Comparison of ENCODE assay signal across 16 cellular contexts in the genomic region with DNA sequence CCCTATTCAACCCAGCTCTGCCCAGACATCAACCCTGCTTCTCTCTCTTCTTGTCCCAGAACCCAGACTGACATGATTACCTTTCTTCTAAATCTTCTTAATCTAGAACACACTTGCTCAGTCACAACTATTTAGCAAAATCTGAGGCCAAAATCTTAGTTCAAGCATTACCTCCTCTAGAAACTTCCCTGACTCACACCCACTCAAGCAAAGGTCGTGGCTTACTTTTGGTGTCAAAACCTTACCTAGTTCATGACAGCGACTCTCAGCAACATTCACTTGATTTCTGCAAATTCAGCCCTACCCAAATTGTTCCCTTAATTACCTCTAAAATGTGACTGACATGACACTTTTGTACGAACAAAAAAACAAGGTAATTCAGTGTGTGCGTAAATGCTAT.
A peak's percentile ranks its signal among the peaks of the same experiment; 100 is the strongest.
DNase-seq lines count a peak whose midpoint lies in the region; ATAC-seq and TF ChIP-seq lines count a peak whose summit lies in the region.
"Had no signal": no experiment of that assay in that cellular context is flagged by ENCODE, and none has a peak within 500 bp of the region (broad histone marks: within the 10 kb centered on the region; RNA-seq: fewer than 3 reads in every experiment).

No MANE protein-coding gene starts in this region.

- H3K9me3 Mint-ChIP-seq in endodermal cell (no peaks in the 10 kb centered on the region), nephron progenitor cell (no peaks in the 10 kb centered on the region)

- H3F3A ChIP-seq in PC-9 (ENCODE audit: insufficient read depth, low read depth) (peaks cover 25% of the 10 kb centered on the region; the same call in 1 of the 2 replicates), MM.1S (ENCODE audit: insufficient read depth, low read length) (no peaks in the 10 kb centered on the region)

- no peak for DNase-seq in PC-9
- DNase-seq in endodermal cell, result no peak
- no peak for DNase-seq in nephron progenitor cell
- no peak for DNase-seq in MM.1S
- DNase-seq in H4 (ENCODE audit: low spot score), result no peak
- DNase-seq in globus pallidus (ENCODE audit: low spot score), result no peak
- DNase-seq: activated naive CD8-positive, alpha-beta T cell treated with anti-CD3 and anti-CD28 coated beads, Interleukin-2, amount 50 U/mL, for 24 hours; NCI-H1105 treated with DMSO at 0.1 percent for 48 hours; stimulated activated CD4-positive, alpha-beta T cell treated with anti-CD3 and anti-CD28 coated beads, Interleukin-4, amount 100 ng/mL, for 24 hours had no signal

- H3K27me3 ChIP-seq in PC-9 (ENCODE audit: insufficient read depth, low read depth) (no peaks in the 10 kb centered on the region), endodermal cell (ENCODE audit: control insufficient read depth, insufficient read depth, low read length, poor library complexity, severe bottlenecking) (no peaks in the 10 kb centered on the region), subcutaneous abdominal adipose tissue (ENCODE audit: control insufficient read depth in 5 of 5, insufficient read depth in 4 of 5, low read length in 5 of 5) (no peaks in the 10 kb centered on the region), MM.1S (replicated peaks; ENCODE audit: insufficient read depth, low read length) (no peaks in the 10 kb centered on the region)
- H3K27me3 ChIP-seq: BLaER1, neutrophil had no signal

- POLR2A ChIA-PET in PC-9 (lab: Charles Lee; ENCODE audit: unreplicated experiment), result no interaction called here

- peaks cover 4% of the 10 kb centered on the region; the same call in 1 of the 2 replicates for H3K9me3 ChIP-seq in PC-9 (ENCODE audit: insufficient read depth, low read depth)
- no peaks in the 10 kb centered on the region for H3K9me3 ChIP-seq in endodermal cell (ENCODE audit: control insufficient read depth, low read length)
- H3K9me3 ChIP-seq in subcutaneous abdominal adipose tissue (ENCODE audit: control insufficient read depth in 5 of 5, low read length in 5 of 5), result no peaks in the 10 kb centered on the region
- no peaks in the 10 kb centered on the region for H3K9me3 ChIP-seq in MM.1S (replicated peaks; ENCODE audit: insufficient read depth, low read length)
- H3K9me3 ChIP-seq: BLaER1, neutrophil had no signal

- ATAC-seq in HG03135 (IDR thresholded peaks at IDR 0.05; ENCODE audit: unreplicated experiment), result no peak
- ATAC-seq: activated CD4-positive, CD25-positive, alpha-beta regulatory T cell treated with anti-CD3 and anti-CD28 coated beads, Interleukin-2, amount 50 U/mL, for 24 hours; activated naive CD8-positive, alpha-beta T cell treated with anti-CD3 and anti-CD28 coated beads, Interleukin-2, amount 50 U/mL, for 24 hours; activated T-helper 17 cell treated with anti-CD3 and anti-CD28 coated beads, Interleukin-2, amount 50 U/mL, for 72 hours had no signal

- no peak for TF ChIP-seq CTCF in PC-9 (conservative IDR thresholded peaks at IDR 0.05)
- no peak for TF ChIP-seq CTCF in endodermal cell (conservative IDR thresholded peaks at IDR 0.05)
- no peak for TF ChIP-seq CTCF in nephron progenitor cell (IDR thresholded peaks at IDR 0.05)
- no peak for TF ChIP-seq CTCF in MM.1S (IDR thresholded peaks at IDR 0.05; ENCODE audit: low read length)

- H3K27me3 Mint-ChIP-seq in endodermal cell (ENCODE audit: insufficient read depth) (peaks cover 5% of the 10 kb centered on the region), nephron progenitor cell (ENCODE audit: low read depth, poor library complexity) (peaks cover 7% of the 10 kb centered on the region)
- H3K27me3 Mint-ChIP-seq: activated naive CD8-positive, alpha-beta T cell treated with anti-CD3 and anti-CD28 coated beads, Interleukin-2, amount 50 U/mL, for 24 hours had no signal

- CTCF ChIA-PET in PC-9 (lab: Charles Lee), result no interaction called here

- TSS peak; percentile 85 for BruUV-seq in PC-9 (replicated peaks; lab: Mats Ljungman, UMichigan)

- H3K4me3 Mint-ChIP-seq in endodermal cell (no peak overlapping the region), nephron progenitor cell (no peak overlapping the region)
- H3K4me3 Mint-ChIP-seq: activated naive CD8-positive, alpha-beta T cell treated with anti-CD3 and anti-CD28 coated beads, Interleukin-2, amount 50 U/mL, for 24 hours; activated T-helper 17 cell treated with anti-CD3 and anti-CD28 coated beads, Interleukin-2, amount 50 U/mL, for 72 hours had no signal

- WGBS in endodermal cell (ENCODE audit: insufficient coverage in 1 of 2, insufficient read length in 1 of 2), 2 experiments, result 96 to 100% methylated on average over 2 to 4 of the region's 4 CpGs

- H3K36me3 ChIP-seq in PC-9 (ENCODE audit: low read depth), result no peaks in the 10 kb centered on the region
- H3K36me3 ChIP-seq in endodermal cell (ENCODE audit: control insufficient read depth, insufficient read depth, low read length), result no peaks in the 10 kb centered on the region
- H3K36me3 ChIP-seq in subcutaneous abdominal adipose tissue (ENCODE audit: control insufficient read depth in 5 of 5, insufficient read depth in 5 of 5, low read length in 5 of 5), result no peaks in the 10 kb centered on the region
- no peaks in the 10 kb centered on the region for H3K36me3 ChIP-seq in MM.1S (replicated peaks; ENCODE audit: insufficient read depth, low read length)
- H3K36me3 ChIP-seq: BLaER1, neutrophil had no signal

- peaks cover 53% of the 10 kb centered on the region for H3K4me1 ChIP-seq in PC-9 (replicated peaks; ENCODE audit: insufficient read depth)
- H3K4me1 ChIP-seq in endodermal cell (ENCODE audit: control insufficient read depth, insufficient read depth, low read length), result peaks cover 12% of the 10 kb centered on the region
- peaks cover 7 to 45% (median 40%) of the 10 kb centered on the region in 5 donors for H3K4me1 ChIP-seq in subcutaneous abdominal adipose tissue (ENCODE audit: control insufficient read depth in 5 of 5, insufficient read depth in 5 of 5, low read length in 5 of 5)
- H3K4me1 ChIP-seq in MM.1S (ENCODE audit: low read length), result no peaks in the 10 kb centered on the region

- intact Hi-C loops in PC-9 (cut with micrococcal nuclease; ENCODE audit: unreplicated experiment), result loop anchor here (1.0 to 5.0 kb wide), 4 partner anchors 30 to 973 kb away; no protein-coding TSS in a partner anchor

- H2AFZ ChIP-seq in PC-9 (0 out of 2 replicates have a peak overlapping the region, but pooled peaks have one; percentile 40), MM.1S (ENCODE audit: low read length) (no peak overlapping the region)

- H3K27ac ChIP-seq in PC-9 (peak overlapping the region; percentile 86), endodermal cell (ENCODE audit: low read depth, low read length) (no peak overlapping the region), subcutaneous abdominal adipose tissue (ENCODE audit: low read depth, low read length) (peak overlapping the region; percentile 93), MM.1S (ENCODE audit: low read length) (no peak overlapping the region)
- H3K27ac ChIP-seq: BLaER1, KMS-11, neutrophil had no signal

- H4K20me1 ChIP-seq in PC-9 (ENCODE audit: insufficient read depth), result no peaks in the 10 kb centered on the region
- H4K20me1 ChIP-seq in MM.1S (ENCODE audit: insufficient read depth, low read length), result no peaks in the 10 kb centered on the region
- H4K20me1 ChIP-seq: BLaER1 had no signal

- no peaks in the 10 kb centered on the region for H3K36me3 Mint-ChIP-seq in endodermal cell (ENCODE audit: low read depth)
- H3K36me3 Mint-ChIP-seq in nephron progenitor cell (ENCODE audit: low read depth), result no peaks in the 10 kb centered on the region

- no peaks in the 10 kb centered on the region for H3K9me2 ChIP-seq in PC-9 (ENCODE audit: insufficient read depth)
- no peaks in the 10 kb centered on the region for H3K9me2 ChIP-seq in MM.1S (replicated peaks; ENCODE audit: insufficient read depth, low read length)

- H3K79me2 ChIP-seq in PC-9 (ENCODE audit: low read depth) (no peaks in the 10 kb centered on the region), MM.1S (ENCODE audit: low read length) (no peaks in the 10 kb centered on the region)

- peaks cover 22% of the 10 kb centered on the region for H3K4me1 Mint-ChIP-seq in endodermal cell
- peaks cover 59% of the 10 kb centered on the region for H3K4me1 Mint-ChIP-seq in nephron progenitor cell
- H3K4me1 Mint-ChIP-seq: activated T-helper 17 cell treated with anti-CD3 and anti-CD28 coated beads, Interleukin-2, amount 50 U/mL, for 72 hours had no signal

- no peak overlapping the region for H3K4me3 ChIP-seq in PC-9
- H3K4me3 ChIP-seq in endodermal cell (ENCODE audit: low read length), result peak overlapping the region; percentile 8
- H3K4me3 ChIP-seq in subcutaneous abdominal adipose tissue (ENCODE audit: low read depth in 1 of 5, low read length in 5 of 5), result no peak overlapping the region
- no peak overlapping the region for H3K4me3 ChIP-seq in MM.1S (ENCODE audit: low read length)
- H3K4me3 ChIP-seq: BLaER1 had no signal

- peak overlapping the region; percentile 50 for H3K4me2 ChIP-seq in PC-9
- H3K4me2 ChIP-seq in MM.1S (ENCODE audit: low read depth, low read length), result no peak overlapping the region
- H3K4me2 ChIP-seq: BLaER1, KMS-11 had no signal

- no peak overlapping the region for H3K9ac ChIP-seq in endodermal cell (ENCODE audit: extremely low read depth, low read length, poor library complexity, severe bottlenecking)
- peak overlapping the region in 2 of 5 donors; percentile 53 to 69 for H3K9ac ChIP-seq in subcutaneous abdominal adipose tissue (ENCODE audit: low read length in 5 of 5)
- no peak overlapping the region for H3K9ac ChIP-seq in MM.1S (ENCODE audit: low read length)
- H3K9ac ChIP-seq: BLaER1, KMS-11 had no signal

- H3K27ac Mint-ChIP-seq in endodermal cell (no peak overlapping the region), nephron progenitor cell (peak overlapping the region; percentile 60)
- H3K27ac Mint-ChIP-seq: activated naive CD8-positive, alpha-beta T cell treated with anti-CD3 and anti-CD28 coated beads, Interleukin-2, amount 50 U/mL, for 24 hours; activated T-helper 17 cell treated with anti-CD3 and anti-CD28 coated beads, Interleukin-2, amount 50 U/mL, for 72 hours had no signal

Comparison
In these comparisons a context has a peak if more than half of its experiments do, and no peak if none do; other contexts are left out.
1. H3K27ac ChIP-seq: peak in PC-9 (single experiment) and subcutaneous abdominal adipose tissue (single experiment); none in endodermal cell (single experiment) and MM.1S (single experiment).